In the genomic region with DNA sequence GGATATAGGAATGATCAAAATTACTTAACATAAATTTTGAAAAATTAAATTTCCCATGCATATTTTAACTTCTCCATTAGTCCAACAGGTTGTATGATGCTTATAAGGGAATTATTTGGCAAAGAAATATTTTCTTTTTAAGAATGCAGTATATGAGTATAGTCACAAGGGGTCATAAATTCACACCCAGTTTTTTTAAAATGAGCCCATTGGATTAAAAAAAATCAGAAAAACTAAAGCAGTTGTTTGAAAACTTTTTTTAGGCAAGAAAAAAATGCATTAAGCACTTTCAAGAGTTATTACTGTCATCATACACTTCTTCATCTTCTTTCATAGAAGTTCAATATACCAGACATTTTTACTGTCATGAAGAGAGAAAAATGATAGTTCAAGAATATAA, we compare ENCODE assay signal across 2 cellular contexts.
TF ChIP-seq lines count a peak whose summit lies in the region.

No MANE protein-coding gene starts in this region.

TF ChIP-seq in SK-N-SH, 30 proteins besides CTCF, POLR2A, EP300 and RAD21 (continued from another document):
- TF ChIP-seq, protein P1, sequence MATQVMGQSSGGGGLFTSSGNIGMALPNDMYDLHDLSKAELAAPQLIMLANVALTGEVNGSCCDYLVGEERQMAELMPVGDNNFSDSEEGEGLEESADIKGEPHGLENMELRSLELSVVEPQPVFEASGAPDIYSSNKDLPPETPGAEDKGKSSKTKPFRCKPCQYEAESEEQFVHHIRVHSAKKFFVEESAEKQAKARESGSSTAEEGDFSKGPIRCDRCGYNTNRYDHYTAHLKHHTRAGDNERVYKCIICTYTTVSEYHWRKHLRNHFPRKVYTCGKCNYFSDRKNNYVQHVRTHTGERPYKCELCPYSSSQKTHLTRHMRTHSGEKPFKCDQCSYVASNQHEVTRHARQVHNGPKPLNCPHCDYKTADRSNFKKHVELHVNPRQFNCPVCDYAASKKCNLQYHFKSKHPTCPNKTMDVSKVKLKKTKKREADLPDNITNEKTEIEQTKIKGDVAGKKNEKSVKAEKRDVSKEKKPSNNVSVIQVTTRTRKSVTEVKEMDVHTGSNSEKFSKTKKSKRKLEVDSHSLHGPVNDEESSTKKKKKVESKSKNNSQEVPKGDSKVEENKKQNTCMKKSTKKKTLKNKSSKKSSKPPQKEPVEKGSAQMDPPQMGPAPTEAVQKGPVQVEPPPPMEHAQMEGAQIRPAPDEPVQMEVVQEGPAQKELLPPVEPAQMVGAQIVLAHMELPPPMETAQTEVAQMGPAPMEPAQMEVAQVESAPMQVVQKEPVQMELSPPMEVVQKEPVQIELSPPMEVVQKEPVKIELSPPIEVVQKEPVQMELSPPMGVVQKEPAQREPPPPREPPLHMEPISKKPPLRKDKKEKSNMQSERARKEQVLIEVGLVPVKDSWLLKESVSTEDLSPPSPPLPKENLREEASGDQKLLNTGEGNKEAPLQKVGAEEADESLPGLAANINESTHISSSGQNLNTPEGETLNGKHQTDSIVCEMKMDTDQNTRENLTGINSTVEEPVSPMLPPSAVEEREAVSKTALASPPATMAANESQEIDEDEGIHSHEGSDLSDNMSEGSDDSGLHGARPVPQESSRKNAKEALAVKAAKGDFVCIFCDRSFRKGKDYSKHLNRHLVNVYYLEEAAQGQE (IDR thresholded peaks at IDR 0.05; ENCODE audit: low read depth, low read length), result no peak

TF ChIP-seq in SK-N-SH treated with all-trans-retinoic acid at 6 μM for 48 hours, 23 proteins besides CTCF, POLR2A, EP300 and RAD21 (continued from another document):
- TF ChIP-seq, protein P2, sequence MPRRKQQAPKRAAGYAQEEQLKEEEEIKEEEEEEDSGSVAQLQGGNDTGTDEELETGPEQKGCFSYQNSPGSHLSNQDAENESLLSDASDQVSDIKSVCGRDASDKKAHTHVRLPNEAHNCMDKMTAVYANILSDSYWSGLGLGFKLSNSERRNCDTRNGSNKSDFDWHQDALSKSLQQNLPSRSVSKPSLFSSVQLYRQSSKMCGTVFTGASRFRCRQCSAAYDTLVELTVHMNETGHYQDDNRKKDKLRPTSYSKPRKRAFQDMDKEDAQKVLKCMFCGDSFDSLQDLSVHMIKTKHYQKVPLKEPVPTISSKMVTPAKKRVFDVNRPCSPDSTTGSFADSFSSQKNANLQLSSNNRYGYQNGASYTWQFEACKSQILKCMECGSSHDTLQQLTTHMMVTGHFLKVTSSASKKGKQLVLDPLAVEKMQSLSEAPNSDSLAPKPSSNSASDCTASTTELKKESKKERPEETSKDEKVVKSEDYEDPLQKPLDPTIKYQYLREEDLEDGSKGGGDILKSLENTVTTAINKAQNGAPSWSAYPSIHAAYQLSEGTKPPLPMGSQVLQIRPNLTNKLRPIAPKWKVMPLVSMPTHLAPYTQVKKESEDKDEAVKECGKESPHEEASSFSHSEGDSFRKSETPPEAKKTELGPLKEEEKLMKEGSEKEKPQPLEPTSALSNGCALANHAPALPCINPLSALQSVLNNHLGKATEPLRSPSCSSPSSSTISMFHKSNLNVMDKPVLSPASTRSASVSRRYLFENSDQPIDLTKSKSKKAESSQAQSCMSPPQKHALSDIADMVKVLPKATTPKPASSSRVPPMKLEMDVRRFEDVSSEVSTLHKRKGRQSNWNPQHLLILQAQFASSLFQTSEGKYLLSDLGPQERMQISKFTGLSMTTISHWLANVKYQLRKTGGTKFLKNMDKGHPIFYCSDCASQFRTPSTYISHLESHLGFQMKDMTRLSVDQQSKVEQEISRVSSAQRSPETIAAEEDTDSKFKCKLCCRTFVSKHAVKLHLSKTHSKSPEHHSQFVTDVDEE (CRISPR knock-in tag; IDR thresholded peaks at IDR 0.05), result no peak
- TF ChIP-seq ISL1 (CRISPR knock-in tag; IDR thresholded peaks at IDR 0.05) (no peak), BACH2 (CRISPR knock-in tag; IDR thresholded peaks at IDR 0.05; ENCODE audit: borderline replicate concordance) (no peak)
